In genomic region chr1:101769520-101769919, GRCh38 we compare ENCODE assay signal across 9 cellular contexts.
DNase-seq lines count a peak whose midpoint lies in the region; ATAC-seq, FAIRE-seq and TF ChIP-seq lines count a peak whose summit lies in the region.
"Had no signal": no experiment of that assay in that cellular context is flagged by ENCODE, and none has a peak within 500 bp of the region (broad histone marks: within the 10 kb centered on the region; RNA-seq: fewer than 3 reads in every experiment).

No MANE protein-coding gene starts in this region.

- DNase-seq in BE2C (peak; percentile 31), HT1080 (ENCODE audit: low read depth) (peak; percentile 6), urothelium cell line (ENCODE audit: low spot score) (peak; percentile 9)
- DNase-seq in activated CD4-positive, alpha-beta T cell treated with anti-CD3 and anti-CD28 coated beads for 48 hours: no peak

- TF ChIP-seq CTCF in BE2C (IDR thresholded peaks at IDR 0.05; ENCODE audit: low read depth, low read length): peak; percentile 69
- TF ChIP-seq CTCF in brain (conservative IDR thresholded peaks at IDR 0.05): peak; percentile 35 to 60

- no peak for FAIRE-seq in urothelium cell line (lab: Jason Lieb, UNC)

- H3K4me3 Mint-ChIP-seq in brain: no peak overlapping the region
- H3K4me3 Mint-ChIP-seq: central memory CD8-positive, alpha-beta T cell had no signal

- H3K4me3 ChIP-seq in BE2C (ENCODE audit: low read depth, low read length): no peak overlapping the region

- no peaks in the 10 kb centered on the region for H3K36me3 Mint-ChIP-seq in brain

- H3K36me3 ChIP-seq in BE2C: no peaks in the 10 kb centered on the region

- H3K27me3 ChIP-seq in BE2C: no peaks in the 10 kb centered on the region

- H3K9me3 Mint-ChIP-seq in brain: peaks cover 0 to 3% (median 0%) of the 10 kb centered on the region in 5 experiments

- no peaks in the 10 kb centered on the region; the same call in 1 of the 2 replicates for H3K4me1 ChIP-seq in BE2C

- H3K27me3 Mint-ChIP-seq in brain: peaks cover 3% of the 10 kb centered on the region
- H3K27me3 Mint-ChIP-seq: central memory CD8-positive, alpha-beta T cell had no signal

- no peaks in the 10 kb centered on the region for H3K9me3 ChIP-seq in BE2C

- ATAC-seq in GM19397 (IDR thresholded peaks at IDR 0.05; ENCODE audit: unreplicated experiment) (peak; percentile 63), HG02970 (IDR thresholded peaks at IDR 0.05; ENCODE audit: low FRiP score, unreplicated experiment) (no peak), HG02763 (IDR thresholded peaks at IDR 0.05; ENCODE audit: unreplicated experiment) (no peak)

- no peak overlapping the region for H3K27ac Mint-ChIP-seq in brain

- H3K4me1 Mint-ChIP-seq in brain: no peaks in the 10 kb centered on the region
- H3K4me1 Mint-ChIP-seq: central memory CD8-positive, alpha-beta T cell had no signal
